Comparison of ENCODE assay signal across 35 cellular contexts in genomic region chr4:56880572-56880971, GRCh38. TPM values are rescaled to one million over a fixed set of nuclear protein-coding genes. Genes with fewer than 3 reads are reported as not detected.
"Had no signal": no experiment of that assay in that cellular context is flagged by ENCODE, and none has a peak within 500 bp of the region (broad histone marks: within the 10 kb centered on the region; RNA-seq: fewer than 3 reads in every experiment).

No MANE protein-coding gene starts in this region.

- H3K27me3 Mint-ChIP-seq: progenitor cell of endocrine pancreas had no signal

- H3K4me2 ChIP-seq: smooth muscle cell had no signal

- H3K4me1 ChIP-seq: gastroesophageal sphincter, heart right ventricle, left lung, parathyroid adenoma, right lobe of liver, thyroid gland, vagina had no signal

- H3K9me3 ChIP-seq: gastroesophageal sphincter, heart right ventricle, left lung, right lobe of liver, stomach, thyroid gland, vagina had no signal

- H3K27me3 ChIP-seq: right lobe of liver, thyroid gland, vagina had no signal

- H3K4me3 ChIP-seq: dorsolateral prefrontal cortex, gastroesophageal sphincter, heart right ventricle, left lung, mucosa of descending colon, right lobe of liver, smooth muscle cell, stomach, thyroid gland, vagina had no signal

- ATAC-seq: esophagus mucosa, gastroesophageal sphincter, heart right ventricle, left cardiac atrium, left lung, mucosa of descending colon, right lobe of liver had no signal

- H3K4me3 Mint-ChIP-seq: mesothelial cell of epicardium, naive B cell, neural crest cell had no signal

- H3K36me3 Mint-ChIP-seq: mesothelial cell of epicardium; naive B cell; natural killer cell treated with Interleukin-12 subunit alpha and Interleukin-12 subunit beta and Interleukin-15 and Interleukin-18, amount 100 ng/mL, for 72 hours had no signal

- H3K27ac Mint-ChIP-seq: mesothelial cell of epicardium, naive B cell, progenitor cell of endocrine pancreas had no signal

- H3K9me3 Mint-ChIP-seq: mesothelial cell of epicardium; naive B cell; natural killer cell treated with Interleukin-12 subunit alpha and Interleukin-12 subunit beta and Interleukin-15 and Interleukin-18, amount 100 ng/mL, for 72 hours; neural crest cell had no signal

- H3K36me3 ChIP-seq: gastroesophageal sphincter, heart right ventricle, left lung, right lobe of liver, stomach, thyroid gland, vagina had no signal

- H2AFZ ChIP-seq: parathyroid adenoma had no signal

- H3K9ac ChIP-seq: parathyroid adenoma had no signal

- H3K4me1 Mint-ChIP-seq: mesothelial cell of epicardium, naive B cell, neural crest cell had no signal

- DNase-seq: dorsolateral prefrontal cortex; effector CD4-positive, alpha-beta T cell; foreskin fibroblast; heart right ventricle; hippocampal formation; left cardiac atrium; left lung; mesenchymal stem cell; mucosa of descending colon; naive B cell; right lobe of liver; stimulated activated CD4-positive, alpha-beta T cell treated with anti-CD3 and anti-CD28 coated beads, Interleukin-12 subunit alpha, Interleukin-12 subunit beta, amount 100 ng/mL, for 4 hours; stimulated activated CD4-positive, alpha-beta T cell treated with anti-CD3 and anti-CD28 coated beads, Interleukin-1b, Interleukin-23, amount 100 ng/mL, for 48 hours; stimulated activated CD4-positive, alpha-beta T cell treated with anti-CD3 and anti-CD28 coated beads, Interleukin-4, amount 100 ng/mL, for 1 hour; stimulated activated CD8-positive, alpha-beta memory T cell treated with anti-CD3 and anti-CD28 coated beads, Interleukin-4, amount 100 ng/mL, for 48 hours; stimulated activated naive CD4-positive, alpha-beta T cell; stomach; thyroid gland had no signal

- H3K27ac ChIP-seq: dorsolateral prefrontal cortex, epithelial cell of prostate, gastroesophageal sphincter, heart right ventricle, left lung, parathyroid adenoma, right lobe of liver, stomach, thyroid gland, vagina had no signal

- H3K79me2 ChIP-seq: parathyroid adenoma had no signal

RNA-seq across cellular contexts. Expression of gene SPINK2, which starts 59.1 kb away (rescaled TPM):
- total RNA-seq: gastroesophageal sphincter; kidney epithelial cell; lower leg skin; lung microvascular endothelial cell; mesothelial cell of epicardium; natural killer cell treated with Interleukin-12 subunit alpha and Interleukin-12 subunit beta and Interleukin-15 and Interleukin-18, amount 100 ng/mL, for 72 hours; neural crest cell; osteoblast; progenitor cell of endocrine pancreas; right lobe of liver; smooth muscle cell; subcutaneous adipose tissue; temporal lobe; ureter had no signal
- polyA plus RNA-seq: heart right ventricle, smooth muscle cell had no signal
